ENCODE assay signal across 5 cellular contexts in the genomic region with DNA sequence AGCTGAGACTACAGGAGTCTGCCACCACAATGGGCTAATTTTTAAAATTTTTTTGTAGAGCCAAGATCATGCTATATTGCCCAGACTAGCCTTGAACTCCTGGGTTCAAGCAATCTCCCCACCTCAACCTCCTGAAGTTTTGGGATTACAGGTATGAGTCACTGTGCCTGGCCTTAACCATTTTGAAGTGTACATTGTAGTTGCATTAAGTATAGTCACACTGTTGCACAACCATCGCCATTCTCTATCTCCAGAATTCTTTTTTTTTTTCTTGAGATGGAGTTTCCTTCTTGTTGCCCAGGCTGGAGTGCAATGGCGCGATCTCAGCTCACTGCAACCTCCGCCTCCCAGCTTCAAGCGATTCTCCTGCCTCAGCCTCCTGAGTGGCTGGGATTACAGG. TPM values are rescaled to one million over a fixed set of nuclear protein-coding genes. Genes with fewer than 3 reads are reported as not detected.
"Had no signal": no experiment of that assay in that cellular context is flagged by ENCODE, and none has a peak within 500 bp of the region (broad histone marks: within the 10 kb centered on the region; RNA-seq: fewer than 3 reads in every experiment).

No MANE protein-coding gene starts in this region.

RNA-seq across cellular contexts. Expression of gene ATP2C2, which starts 35.1 kb away (rescaled TPM):
- total RNA-seq: LHCN-M2, NCI-H460, Right ventricle myocardium inferior, RPMI7951, T-cell had no signal
